Comparison of ENCODE assay signal across 1 cellular context in the genomic region with DNA sequence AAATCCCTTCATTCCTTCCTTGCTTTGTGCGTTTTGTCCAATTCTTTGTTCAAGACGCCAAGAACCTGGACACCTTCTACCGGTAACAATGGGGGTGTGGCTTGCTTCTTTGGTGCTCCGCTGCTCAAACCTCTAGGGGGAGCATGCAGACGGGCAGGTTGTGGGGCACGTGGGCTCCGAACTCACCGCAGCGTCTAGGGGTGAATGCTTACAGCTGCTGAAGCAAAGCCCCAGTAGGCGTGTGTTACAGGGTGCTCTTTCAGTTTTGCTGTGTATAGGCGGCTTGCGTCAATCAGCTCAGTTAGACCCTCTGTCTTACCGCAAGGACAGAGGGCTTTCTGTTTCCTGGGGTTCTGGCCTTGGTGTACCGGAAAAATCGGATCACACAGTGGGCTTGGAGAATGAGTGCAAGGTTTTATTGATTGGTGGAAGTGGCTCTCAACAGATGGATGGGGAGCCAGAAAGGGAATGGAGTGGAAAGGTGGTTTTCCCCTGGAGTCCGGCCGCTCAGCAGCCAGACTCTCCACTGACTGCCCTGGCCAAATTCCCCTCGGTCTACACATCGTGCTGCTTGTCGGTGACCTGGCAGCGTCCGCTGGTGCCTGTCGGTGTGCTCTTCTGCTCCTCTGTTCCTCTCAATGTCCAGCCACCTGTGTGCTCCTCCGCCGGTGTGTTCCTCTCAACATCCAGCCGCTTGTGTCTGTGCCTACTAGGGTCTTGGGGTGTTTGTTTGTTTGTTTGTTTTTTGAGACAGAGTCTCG.
A peak's percentile ranks its signal among the peaks of the same experiment; 100 is the strongest.
TF ChIP-seq lines count a peak whose summit lies in the region.

No MANE protein-coding gene starts in this region.

TF ChIP-seq in HepG2, 621 proteins besides CTCF, POLR2A, EP300 and RAD21 (continues in another document):
- TF ChIP-seq BHLHE40 (IDR thresholded peaks at IDR 0.05; ENCODE audit: low read length) = peak; percentile 45; the same call in 1 of the 2 replicates
- TF ChIP-seq ZNF207 (IDR thresholded peaks at IDR 0.05; ENCODE audit: borderline replicate concordance) = no peak
- no peak for TF ChIP-seq ZNF839 (CRISPR knock-in tag; IDR thresholded peaks at IDR 0.05; ENCODE audit: borderline replicate concordance)
- TF ChIP-seq ZSCAN30 (CRISPR knock-in tag; IDR thresholded peaks at IDR 0.05) = no peak
- TF ChIP-seq, protein P1, sequence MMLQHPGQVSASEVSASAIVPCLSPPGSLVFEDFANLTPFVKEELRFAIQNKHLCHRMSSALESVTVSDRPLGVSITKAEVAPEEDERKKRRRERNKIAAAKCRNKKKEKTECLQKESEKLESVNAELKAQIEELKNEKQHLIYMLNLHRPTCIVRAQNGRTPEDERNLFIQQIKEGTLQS (CRISPR knock-in tag; IDR thresholded peaks at IDR 0.05) = no peak
- TF ChIP-seq ETV5 (CRISPR knock-in tag; IDR thresholded peaks at IDR 0.05; ENCODE audit: borderline replicate concordance) = no peak
- TF ChIP-seq MEIS2 (CRISPR knock-in tag; IDR thresholded peaks at IDR 0.05) = no peak
- 0 out of 2 replicates have a peak, but pooled peaks have one; percentile 18 for TF ChIP-seq USF2 (IDR thresholded peaks at IDR 0.05; ENCODE audit: low read depth, low read length)
- TF ChIP-seq USF2 (CRISPR knock-in tag; IDR thresholded peaks at IDR 0.05; ENCODE audit: borderline replicate concordance) = peak; percentile 55; the same call in 1 of the 2 replicates
- 0 out of 2 replicates have a peak, but pooled peaks have one; percentile 21 for TF ChIP-seq TFDP2 (CRISPR knock-in tag; IDR thresholded peaks at IDR 0.05)
- TF ChIP-seq, protein P2, sequence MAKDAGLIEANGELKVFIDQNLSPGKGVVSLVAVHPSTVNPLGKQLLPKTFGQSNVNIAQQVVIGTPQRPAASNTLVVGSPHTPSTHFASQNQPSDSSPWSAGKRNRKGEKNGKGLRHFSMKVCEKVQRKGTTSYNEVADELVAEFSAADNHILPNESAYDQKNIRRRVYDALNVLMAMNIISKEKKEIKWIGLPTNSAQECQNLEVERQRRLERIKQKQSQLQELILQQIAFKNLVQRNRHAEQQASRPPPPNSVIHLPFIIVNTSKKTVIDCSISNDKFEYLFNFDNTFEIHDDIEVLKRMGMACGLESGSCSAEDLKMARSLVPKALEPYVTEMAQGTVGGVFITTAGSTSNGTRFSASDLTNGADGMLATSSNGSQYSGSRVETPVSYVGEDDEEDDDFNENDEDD (CRISPR knock-in tag; IDR thresholded peaks at IDR 0.05; ENCODE audit: borderline replicate concordance) = peak; percentile 45; the same call in 1 of the 2 replicates
- peak; percentile 25; the same call in 1 of the 2 replicates for TF ChIP-seq KDM2A (CRISPR knock-in tag; IDR thresholded peaks at IDR 0.05; ENCODE audit: borderline replicate concordance, low read depth)
- peak; percentile 36; the same call in 1 of the 2 replicates for TF ChIP-seq ZMYM4 (CRISPR knock-in tag; IDR thresholded peaks at IDR 0.05)
- no peak for TF ChIP-seq SOX13 (IDR thresholded peaks at IDR 0.05)
- no peak for TF ChIP-seq SOX13 (CRISPR knock-in tag; conservative IDR thresholded peaks at IDR 0.05 in 1 of 2, IDR thresholded peaks at IDR 0.05 in 1 of 2)
- no peak for TF ChIP-seq ZNF124 (CRISPR knock-in tag; IDR thresholded peaks at IDR 0.05)
- no peak for TF ChIP-seq MAFF (IDR thresholded peaks at IDR 0.05; ENCODE audit: low read depth, low read length)
- TF ChIP-seq, protein P3, sequence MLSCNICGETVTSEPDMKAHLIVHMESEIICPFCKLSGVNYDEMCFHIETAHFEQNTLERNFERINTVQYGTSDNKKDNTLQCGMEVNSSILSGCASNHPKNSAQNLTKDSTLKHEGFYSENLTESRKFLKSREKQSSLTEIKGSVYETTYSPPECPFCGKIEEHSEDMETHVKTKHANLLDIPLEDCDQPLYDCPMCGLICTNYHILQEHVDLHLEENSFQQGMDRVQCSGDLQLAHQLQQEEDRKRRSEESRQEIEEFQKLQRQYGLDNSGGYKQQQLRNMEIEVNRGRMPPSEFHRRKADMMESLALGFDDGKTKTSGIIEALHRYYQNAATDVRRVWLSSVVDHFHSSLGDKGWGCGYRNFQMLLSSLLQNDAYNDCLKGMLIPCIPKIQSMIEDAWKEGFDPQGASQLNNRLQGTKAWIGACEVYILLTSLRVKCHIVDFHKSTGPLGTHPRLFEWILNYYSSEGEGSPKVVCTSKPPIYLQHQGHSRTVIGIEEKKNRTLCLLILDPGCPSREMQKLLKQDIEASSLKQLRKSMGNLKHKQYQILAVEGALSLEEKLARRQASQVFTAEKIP (CRISPR knock-in tag; IDR thresholded peaks at IDR 0.05; ENCODE audit: borderline replicate concordance) = no peak
- TF ChIP-seq TERF1 (CRISPR knock-in tag; IDR thresholded peaks at IDR 0.05) = no peak
- TF ChIP-seq RBM22 (optimal IDR thresholded peaks at IDR 0.05; ENCODE audit: low read length) = no peak
- TF ChIP-seq CBX1 (IDR thresholded peaks at IDR 0.05; ENCODE audit: low read depth) = no peak
- TF ChIP-seq JUND (CRISPR knock-in tag; IDR thresholded peaks at IDR 0.05) = no peak
- no peak for TF ChIP-seq ZBTB20 (CRISPR knock-in tag; IDR thresholded peaks at IDR 0.05; ENCODE audit: borderline replicate concordance, low read depth)
- TF ChIP-seq SALL1 (CRISPR knock-in tag; IDR thresholded peaks at IDR 0.05) = peak; percentile 26; the same call in 1 of the 2 replicates
- TF ChIP-seq, protein P4, sequence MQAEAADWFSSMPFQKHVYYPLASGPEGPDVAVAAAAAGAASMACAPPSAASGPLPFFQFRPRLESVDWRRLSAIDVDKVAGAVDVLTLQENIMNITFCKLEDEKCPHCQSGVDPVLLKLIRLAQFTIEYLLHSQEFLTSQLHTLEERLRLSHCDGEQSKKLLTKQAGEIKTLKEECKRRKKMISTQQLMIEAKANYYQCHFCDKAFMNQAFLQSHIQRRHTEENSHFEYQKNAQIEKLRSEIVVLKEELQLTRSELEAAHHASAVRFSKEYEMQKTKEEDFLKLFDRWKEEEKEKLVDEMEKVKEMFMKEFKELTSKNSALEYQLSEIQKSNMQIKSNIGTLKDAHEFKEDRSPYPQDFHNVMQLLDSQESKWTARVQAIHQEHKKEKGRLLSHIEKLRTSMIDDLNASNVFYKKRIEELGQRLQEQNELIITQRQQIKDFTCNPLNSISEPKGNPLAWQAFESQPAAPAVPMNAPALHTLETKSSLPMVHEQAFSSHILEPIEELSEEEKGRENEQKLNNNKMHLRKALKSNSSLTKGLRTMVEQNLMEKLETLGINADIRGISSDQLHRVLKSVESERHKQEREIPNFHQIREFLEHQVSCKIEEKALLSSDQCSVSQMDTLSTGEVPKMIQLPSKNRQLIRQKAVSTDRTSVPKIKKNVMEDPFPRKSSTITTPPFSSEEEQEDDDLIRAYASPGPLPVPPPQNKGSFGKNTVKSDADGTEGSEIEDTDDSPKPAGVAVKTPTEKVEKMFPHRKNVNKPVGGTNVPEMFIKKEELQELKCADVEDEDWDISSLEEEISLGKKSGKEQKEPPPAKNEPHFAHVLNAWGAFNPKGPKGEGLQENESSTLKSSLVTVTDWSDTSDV (CRISPR knock-in tag; IDR thresholded peaks at IDR 0.05) = no peak
- TF ChIP-seq, protein P5, sequence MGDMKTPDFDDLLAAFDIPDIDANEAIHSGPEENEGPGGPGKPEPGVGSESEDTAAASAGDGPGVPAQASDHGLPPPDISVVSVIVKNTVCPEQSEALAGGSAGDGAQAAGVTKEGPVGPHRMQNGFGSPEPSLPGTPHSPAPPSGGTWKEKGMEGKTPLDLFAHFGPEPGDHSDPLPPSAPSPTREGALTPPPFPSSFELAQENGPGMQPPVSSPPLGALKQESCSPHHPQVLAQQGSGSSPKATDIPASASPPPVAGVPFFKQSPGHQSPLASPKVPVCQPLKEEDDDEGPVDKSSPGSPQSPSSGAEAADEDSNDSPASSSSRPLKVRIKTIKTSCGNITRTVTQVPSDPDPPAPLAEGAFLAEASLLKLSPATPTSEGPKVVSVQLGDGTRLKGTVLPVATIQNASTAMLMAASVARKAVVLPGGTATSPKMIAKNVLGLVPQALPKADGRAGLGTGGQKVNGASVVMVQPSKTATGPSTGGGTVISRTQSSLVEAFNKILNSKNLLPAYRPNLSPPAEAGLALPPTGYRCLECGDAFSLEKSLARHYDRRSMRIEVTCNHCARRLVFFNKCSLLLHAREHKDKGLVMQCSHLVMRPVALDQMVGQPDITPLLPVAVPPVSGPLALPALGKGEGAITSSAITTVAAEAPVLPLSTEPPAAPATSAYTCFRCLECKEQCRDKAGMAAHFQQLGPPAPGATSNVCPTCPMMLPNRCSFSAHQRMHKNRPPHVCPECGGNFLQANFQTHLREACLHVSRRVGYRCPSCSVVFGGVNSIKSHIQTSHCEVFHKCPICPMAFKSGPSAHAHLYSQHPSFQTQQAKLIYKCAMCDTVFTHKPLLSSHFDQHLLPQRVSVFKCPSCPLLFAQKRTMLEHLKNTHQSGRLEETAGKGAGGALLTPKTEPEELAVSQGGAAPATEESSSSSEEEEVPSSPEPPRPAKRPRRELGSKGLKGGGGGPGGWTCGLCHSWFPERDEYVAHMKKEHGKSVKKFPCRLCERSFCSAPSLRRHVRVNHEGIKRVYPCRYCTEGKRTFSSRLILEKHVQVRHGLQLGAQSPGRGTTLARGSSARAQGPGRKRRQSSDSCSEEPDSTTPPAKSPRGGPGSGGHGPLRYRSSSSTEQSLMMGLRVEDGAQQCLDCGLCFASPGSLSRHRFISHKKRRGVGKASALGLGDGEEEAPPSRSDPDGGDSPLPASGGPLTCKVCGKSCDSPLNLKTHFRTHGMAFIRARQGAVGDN (CRISPR knock-in tag; IDR thresholded peaks at IDR 0.05) = peak; percentile 53
- TF ChIP-seq NRL (CRISPR knock-in tag; IDR thresholded peaks at IDR 0.05; ENCODE audit: borderline replicate concordance) = 0 out of 2 replicates have a peak, but pooled peaks have one; percentile 33
- TF ChIP-seq CEBPB (IDR thresholded peaks at IDR 0.05; ENCODE audit: borderline replicate concordance, low read depth, low read length) = no peak
- no peak for TF ChIP-seq ONECUT2 (CRISPR knock-in tag; IDR thresholded peaks at IDR 0.05)
- TF ChIP-seq ZFP36 (IDR thresholded peaks at IDR 0.05; ENCODE audit: borderline replicate concordance, low read depth, low read length, partially characterized antibody) = no peak
- no peak for TF ChIP-seq PAX8 (CRISPR knock-in tag; IDR thresholded peaks at IDR 0.05; ENCODE audit: borderline replicate concordance)
- TF ChIP-seq MYC (CRISPR knock-in tag; IDR thresholded peaks at IDR 0.05; ENCODE audit: borderline replicate concordance) = peak; percentile 67; the same call in 1 of the 2 replicates
- TF ChIP-seq MIXL1 (CRISPR knock-in tag; IDR thresholded peaks at IDR 0.05) = no peak
- TF ChIP-seq ZZZ3 (CRISPR knock-in tag; IDR thresholded peaks at IDR 0.05; ENCODE audit: borderline replicate concordance) = no peak
- TF ChIP-seq ARHGAP35 (CRISPR knock-in tag; IDR thresholded peaks at IDR 0.05; ENCODE audit: borderline replicate concordance) = no peak
- no peak for TF ChIP-seq MLLT10 (CRISPR knock-in tag; IDR thresholded peaks at IDR 0.05)
- TF ChIP-seq HMG20A (CRISPR knock-in tag; IDR thresholded peaks at IDR 0.05; ENCODE audit: borderline replicate concordance) = no peak
- no peak for TF ChIP-seq ETV6 (CRISPR knock-in tag; conservative IDR thresholded peaks at IDR 0.05)
- TF ChIP-seq HDAC2 (CRISPR knock-in tag; IDR thresholded peaks at IDR 0.05) = 0 out of 2 replicates have a peak, but pooled peaks have one; percentile 19
